In the genomic region with DNA sequence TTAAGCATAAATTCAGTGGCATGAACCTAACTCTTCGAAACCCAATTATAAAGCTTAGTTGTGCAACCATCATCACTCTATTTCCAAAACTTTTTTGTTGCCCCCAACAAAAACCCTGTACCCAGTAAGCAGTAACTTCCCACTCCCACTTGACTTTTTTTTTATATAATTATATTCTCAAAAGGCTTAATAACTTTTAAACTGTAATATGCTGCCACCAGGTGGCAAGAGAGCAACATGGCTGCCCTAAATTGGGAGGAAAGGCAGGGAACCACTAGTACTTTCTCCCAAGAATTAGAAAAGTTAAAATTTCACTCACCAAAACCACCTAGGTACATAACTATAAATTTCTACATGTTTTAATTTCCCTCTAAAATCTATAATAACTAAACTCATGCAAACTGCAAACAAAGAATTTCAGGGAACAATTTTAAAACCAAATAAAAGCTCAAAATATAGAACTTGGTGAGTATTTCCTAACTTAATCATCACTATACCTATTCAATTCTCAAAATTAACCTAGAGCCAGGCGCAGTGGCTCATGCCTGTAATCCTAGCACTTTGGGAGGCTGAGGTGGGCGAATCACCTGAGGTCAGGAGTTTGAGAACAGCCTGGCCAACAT, we compare ENCODE assay signal across 8 cellular contexts. TPM values are rescaled to one million over a fixed set of nuclear protein-coding genes. Genes with fewer than 3 reads are reported as not detected.
DNase-seq lines count a peak whose midpoint lies in the region; ATAC-seq and TF ChIP-seq lines count a peak whose summit lies in the region.

No MANE protein-coding gene starts in this region.

- no peaks in the 10 kb centered on the region for H3K27me3 Mint-ChIP-seq in activated CD8-positive, alpha-beta T cell treated with anti-CD3 and anti-CD28 coated beads for 36 hours
- no peaks in the 10 kb centered on the region for H3K27me3 Mint-ChIP-seq in stimulated activated memory B cell treated with anti-CD40 and anti-IgM and Interleukin-4, amounts not matched to agents 10 μg/mL and 1 μg/mL and 100 μg/mL, for 72 hours

- no peaks in the 10 kb centered on the region for H3K9me3 ChIP-seq in thoracic aorta

- intact Hi-C loops in activated CD8-positive, alpha-beta T cell treated with anti-CD3 and anti-CD28 coated beads for 36 hours (cut with micrococcal nuclease) = loop anchor here (5.0 kb wide), 1 partner anchor 107 kb away; no protein-coding TSS in a partner anchor

- H3K36me3 ChIP-seq in thoracic aorta = no peaks in the 10 kb centered on the region

- H3K4me1 Mint-ChIP-seq in activated CD8-positive, alpha-beta T cell treated with anti-CD3 and anti-CD28 coated beads for 36 hours (ENCODE audit: low read depth) = peaks cover 15% of the 10 kb centered on the region
- peaks cover 6% of the 10 kb centered on the region for H3K4me1 Mint-ChIP-seq in stimulated activated memory B cell treated with anti-CD40 and anti-IgM and Interleukin-4, amounts not matched to agents 10 μg/mL and 1 μg/mL and 100 μg/mL, for 72 hours

- no peak for ATAC-seq in activated CD8-positive, alpha-beta T cell treated with anti-CD3 and anti-CD28 coated beads for 36 hours
- ATAC-seq in thoracic aorta (ENCODE audit: insufficient number of reproducible peaks, low FRiP score, low read depth) = no peak
- ATAC-seq in stimulated activated memory B cell treated with anti-CD40 and anti-IgM and Interleukin-4, amounts not matched to agents 10 μg/mL and 1 μg/mL and 100 μg/mL, for 72 hours = no peak

- DNase-seq in AG08396 (ENCODE audit: low spot score) (peak; percentile 33), GDM1 (lab: John Stamatoyannopoulos, UW) (peak; percentile 5), NCI-H1694 treated with DMSO at 0.1 percent for 48 hours (lab: John Stamatoyannopoulos, UW) (peak; percentile 51), hippocampal formation (lab: John Stamatoyannopoulos, UW) (peak; percentile 9 to 72), thoracic aorta (ENCODE audit: low spot score) (no peak), activated gamma-delta T cell (lab: John Stamatoyannopoulos, UW) (no peak)
- peak; percentile 21 for DNase-seq in activated CD8-positive, alpha-beta T cell treated with anti-CD3 and anti-CD28 coated beads for 36 hours

- H3K4me3 Mint-ChIP-seq in activated CD8-positive, alpha-beta T cell treated with anti-CD3 and anti-CD28 coated beads for 36 hours = no peak overlapping the region
- H3K4me3 Mint-ChIP-seq in stimulated activated memory B cell treated with anti-CD40 and anti-IgM and Interleukin-4, amounts not matched to agents 10 μg/mL and 1 μg/mL and 100 μg/mL, for 72 hours = no peak overlapping the region

- POLR2A ChIA-PET in activated CD8-positive, alpha-beta T cell treated with anti-CD3 and anti-CD28 coated beads for 36 hours (lab: Charles Lee) = interaction anchor here (0.6 kb wide), 1 partner anchor 9 kb away, joined by 4 read pairs; no protein-coding TSS in a partner anchor

- no peak overlapping the region for H3K27ac ChIP-seq in thoracic aorta

- no peaks in the 10 kb centered on the region for H3K9me3 Mint-ChIP-seq in activated CD8-positive, alpha-beta T cell treated with anti-CD3 and anti-CD28 coated beads for 36 hours
- no peaks in the 10 kb centered on the region for H3K9me3 Mint-ChIP-seq in stimulated activated memory B cell treated with anti-CD40 and anti-IgM and Interleukin-4, amounts not matched to agents 10 μg/mL and 1 μg/mL and 100 μg/mL, for 72 hours

- CTCF ChIA-PET in activated CD8-positive, alpha-beta T cell treated with anti-CD3 and anti-CD28 coated beads for 36 hours (lab: Charles Lee) = interaction anchor here (0.6 to 5.2 kb wide), 27 partner anchors 8 to 279 kb away, joined by 3 to 77 read pairs (median 4); no protein-coding TSS in a partner anchor

- no peak overlapping the region for H3K4me3 ChIP-seq in thoracic aorta

- no peaks in the 10 kb centered on the region for H3K36me3 Mint-ChIP-seq in activated CD8-positive, alpha-beta T cell treated with anti-CD3 and anti-CD28 coated beads for 36 hours (ENCODE audit: low read depth)
- peaks cover 6% of the 10 kb centered on the region for H3K36me3 Mint-ChIP-seq in stimulated activated memory B cell treated with anti-CD40 and anti-IgM and Interleukin-4, amounts not matched to agents 10 μg/mL and 1 μg/mL and 100 μg/mL, for 72 hours

- TF ChIP-seq CTCF in activated CD8-positive, alpha-beta T cell treated with anti-CD3 and anti-CD28 coated beads for 36 hours (IDR thresholded peaks at IDR 0.05) = peak; percentile 80
- peak; percentile 58 for TF ChIP-seq CTCF in thoracic aorta (IDR thresholded peaks at IDR 0.05)

- no peak overlapping the region for H3K27ac Mint-ChIP-seq in activated CD8-positive, alpha-beta T cell treated with anti-CD3 and anti-CD28 coated beads for 36 hours
- H3K27ac Mint-ChIP-seq in stimulated activated memory B cell treated with anti-CD40 and anti-IgM and Interleukin-4, amounts not matched to agents 10 μg/mL and 1 μg/mL and 100 μg/mL, for 72 hours = no peak overlapping the region

- no peaks in the 10 kb centered on the region for H3K27me3 ChIP-seq in thoracic aorta (replicated peaks; ENCODE audit: insufficient read depth)

- peaks cover 0 to 3% of the 10 kb centered on the region in 2 donors for H3K4me1 ChIP-seq in thoracic aorta (ENCODE audit: control insufficient read depth in 1 of 2, low read depth in 2 of 2)

RNA-seq across cellular contexts. Expression of gene RNF38, which starts 50.2 kb away (rescaled TPM):
- 10 to 100 TPM; 33.7 to 36.4 TPM for total RNA-seq in activated CD8-positive, alpha-beta T cell treated with anti-CD3 and anti-CD28 coated beads for 36 hours
- total RNA-seq in thoracic aorta = 10 to 100 TPM; 32.1 to 37.0 TPM

Comparison
In these comparisons a context has a peak if more than half of its experiments do, and no peak if none do; other contexts are left out.
1. DNase-seq: peak in AG08396 (single experiment), GDM1 (single experiment), NCI-H1694 treated with DMSO at 0.1 percent for 48 hours (single experiment), activated CD8-positive, alpha-beta T cell treated with anti-CD3 and anti-CD28 coated beads for 36 hours (single experiment) and hippocampal formation (2 of 2); none in thoracic aorta (single experiment) and activated gamma-delta T cell (single experiment).